In genomic region chr2:137233091-137233490, GRCh38 we compare ENCODE assay signal across 29 cellular contexts.
"Had no signal": no experiment of that assay in that cellular context is flagged by ENCODE, and none has a peak within 500 bp of the region (broad histone marks: within the 10 kb centered on the region; RNA-seq: fewer than 3 reads in every experiment).

No MANE protein-coding gene starts in this region.

- H3K27ac ChIP-seq: stomach, suprapubic skin, testis, thoracic aorta, thyroid gland, tibial artery, tibial nerve, transverse colon, upper lobe of left lung, upper lobe of right lung, uterus, vagina had no signal

- H3K4me1 Mint-ChIP-seq: stimulated activated effector memory CD8-positive, alpha-beta T cell treated with anti-CD3 and anti-CD28 coated beads, Interleukin-12 subunit alpha, Interleukin-12 subunit beta, amount 100 ng/mL, for 72 hours; stimulated activated memory B cell treated with anti-CD40 and anti-IgM and Interleukin-4, amounts not matched to agents 10 μg/mL and 1 μg/mL and 100 μg/mL, for 72 hours; stimulated activated naive B cell treated with anti-CD40 and anti-IgM and Interleukin-4, amounts not matched to agents 10 μg/mL and 1 μg/mL and 100 μg/mL, for 72 hours; stimulated activated naive CD8-positive, alpha-beta T cell treated with anti-CD3 and anti-CD28 coated beads, Interleukin-15, amount 100 ng/mL, for 72 hours had no signal

- H3K4me3 ChIP-seq: stomach, suprapubic skin, testis, thoracic aorta, thyroid gland, tibial artery, tibial nerve, transverse colon, upper lobe of left lung, upper lobe of right lung, uterus, vagina had no signal

- H3K27ac Mint-ChIP-seq: stimulated activated effector memory CD8-positive, alpha-beta T cell treated with anti-CD3 and anti-CD28 coated beads, Interleukin-12 subunit alpha, Interleukin-12 subunit beta, amount 100 ng/mL, for 72 hours; stimulated activated memory B cell treated with anti-CD40 and anti-IgM and Interleukin-4, amounts not matched to agents 10 μg/mL and 1 μg/mL and 100 μg/mL, for 72 hours; stimulated activated naive B cell treated with anti-CD40 and anti-IgM and Interleukin-4, amounts not matched to agents 10 μg/mL and 1 μg/mL and 100 μg/mL, for 72 hours; stimulated activated naive CD8-positive, alpha-beta T cell treated with anti-CD3 and anti-CD28 coated beads, Interleukin-15, amount 100 ng/mL, for 72 hours; stimulated activated naive CD8-positive, alpha-beta T cell treated with anti-CD3 and anti-CD28 coated beads, Interleukin-15, Interleukin-2, amounts not matched to agents 100 ng/mL and 50 ng/mL, for 24 hours; type B pancreatic cell had no signal

- H3K4me1 ChIP-seq: stomach, suprapubic skin, testis, thyroid gland, tibial nerve, transverse colon, upper lobe of left lung, upper lobe of right lung, uterus, vagina had no signal

- FAIRE-seq: urothelium cell line had no signal

- DNase-seq: stimulated activated CD4-positive, alpha-beta T cell treated with anti-CD3 and anti-CD28 coated beads, Interleukin-2, amount 100 ng/mL, for 48 hours; stimulated activated CD4-positive, alpha-beta T cell treated with anti-CD3 and anti-CD28 coated beads, Interleukin-4, amount 100 ng/mL, for 1 hour; stimulated activated CD4-positive, alpha-beta T cell treated with anti-CD3 and anti-CD28 coated beads, Interleukin-4, amount 100 ng/mL, for 24 hours; stimulated activated CD4-positive, alpha-beta T cell treated with anti-CD3 and anti-CD28 coated beads, Interleukin-4, amount 100 ng/mL, for 4 hours; stimulated activated CD8-positive, alpha-beta memory T cell treated with anti-CD3 and anti-CD28 coated beads, Interleukin-4, amount 100 ng/mL, for 48 hours; stimulated activated naive B cell treated with anti-CD40 and anti-IgM and Interleukin-4, amounts not matched to agents 10 μg/mL and 1 μg/mL and 100 μg/mL, for 72 hours; stimulated activated naive CD4-positive, alpha-beta T cell; stimulated activated naive CD4-positive, alpha-beta T cell treated with Interleukin-2 at 50 U/mL for 16 hours; stimulated activated naive CD8-positive, alpha-beta T cell treated with anti-CD3 and anti-CD28 coated beads, Interleukin-15, amount 100 ng/mL, for 72 hours; stimulated activated naive CD8-positive, alpha-beta T cell treated with anti-CD3 and anti-CD28 coated beads, Interleukin-15, Interleukin-2, amounts not matched to agents 100 U/mL and 50 U/mL, for 24 hours; stomach; substantia nigra; testis; thyroid gland; tibial artery; transverse colon; trophoblast cell; upper lobe of left lung; upper lobe of right lung; uterus had no signal

- H3K4me3 Mint-ChIP-seq: stimulated activated effector memory CD8-positive, alpha-beta T cell treated with anti-CD3 and anti-CD28 coated beads, Interleukin-12 subunit alpha, Interleukin-12 subunit beta, amount 100 ng/mL, for 72 hours; stimulated activated memory B cell treated with anti-CD40 and anti-IgM and Interleukin-4, amounts not matched to agents 10 μg/mL and 1 μg/mL and 100 μg/mL, for 72 hours; stimulated activated naive B cell treated with anti-CD40 and anti-IgM and Interleukin-4, amounts not matched to agents 10 μg/mL and 1 μg/mL and 100 μg/mL, for 72 hours; stimulated activated naive CD8-positive, alpha-beta T cell treated with anti-CD3 and anti-CD28 coated beads, Interleukin-15, amount 100 ng/mL, for 72 hours; stimulated activated naive CD8-positive, alpha-beta T cell treated with anti-CD3 and anti-CD28 coated beads, Interleukin-15, Interleukin-2, amounts not matched to agents 100 ng/mL and 50 ng/mL, for 24 hours; type B pancreatic cell had no signal

- H3K36me3 Mint-ChIP-seq: stimulated activated effector memory CD8-positive, alpha-beta T cell treated with anti-CD3 and anti-CD28 coated beads, Interleukin-12 subunit alpha, Interleukin-12 subunit beta, amount 100 ng/mL, for 72 hours; stimulated activated memory B cell treated with anti-CD40 and anti-IgM and Interleukin-4, amounts not matched to agents 10 μg/mL and 1 μg/mL and 100 μg/mL, for 72 hours; stimulated activated naive B cell treated with anti-CD40 and anti-IgM and Interleukin-4, amounts not matched to agents 10 μg/mL and 1 μg/mL and 100 μg/mL, for 72 hours; type B pancreatic cell had no signal

- H3K27me3 ChIP-seq: stomach, suprapubic skin, testis, thyroid gland, tibial artery, tibial nerve, transverse colon, upper lobe of left lung, upper lobe of right lung, uterus, vagina had no signal

- H3K27me3 Mint-ChIP-seq: stimulated activated memory B cell treated with anti-CD40 and anti-IgM and Interleukin-4, amounts not matched to agents 10 μg/mL and 1 μg/mL and 100 μg/mL, for 72 hours; stimulated activated naive B cell treated with anti-CD40 and anti-IgM and Interleukin-4, amounts not matched to agents 10 μg/mL and 1 μg/mL and 100 μg/mL, for 72 hours; stimulated activated naive CD8-positive, alpha-beta T cell treated with anti-CD3 and anti-CD28 coated beads, Interleukin-15, amount 100 ng/mL, for 72 hours; stimulated activated naive CD8-positive, alpha-beta T cell treated with anti-CD3 and anti-CD28 coated beads, Interleukin-15, Interleukin-2, amounts not matched to agents 100 ng/mL and 50 ng/mL, for 24 hours had no signal

- H3K9me3 ChIP-seq: stomach, suprapubic skin, testis, thoracic aorta, thyroid gland, tibial artery, tibial nerve, transverse colon, upper lobe of left lung, upper lobe of right lung, uterus, vagina had no signal

- ATAC-seq: stimulated activated effector memory CD8-positive, alpha-beta T cell treated with anti-CD3 and anti-CD28 coated beads, Interleukin-12 subunit alpha, Interleukin-12 subunit beta, amount 100 ng/mL, for 72 hours; stimulated activated memory B cell treated with anti-CD40 and anti-IgM and Interleukin-4, amounts not matched to agents 10 μg/mL and 1 μg/mL and 100 μg/mL, for 72 hours; stimulated activated naive B cell treated with anti-CD40 and anti-IgM and Interleukin-4, amounts not matched to agents 10 μg/mL and 1 μg/mL and 100 μg/mL, for 72 hours; stimulated activated naive CD8-positive, alpha-beta T cell treated with anti-CD3 and anti-CD28 coated beads, Interleukin-15, amount 100 ng/mL, for 72 hours; stimulated activated naive CD8-positive, alpha-beta T cell treated with anti-CD3 and anti-CD28 coated beads, Interleukin-15, Interleukin-2, amounts not matched to agents 100 U/mL and 50 U/mL, for 24 hours; upper lobe of right lung had no signal

- H3K36me3 ChIP-seq: stomach, suprapubic skin, thoracic aorta, thyroid gland, tibial artery, tibial nerve, transverse colon, upper lobe of left lung, upper lobe of right lung, uterus, vagina had no signal

- H3K9me3 Mint-ChIP-seq: stimulated activated naive B cell treated with anti-CD40 and anti-IgM and Interleukin-4, amounts not matched to agents 10 μg/mL and 1 μg/mL and 100 μg/mL, for 72 hours; stimulated activated naive CD8-positive, alpha-beta T cell treated with anti-CD3 and anti-CD28 coated beads, Interleukin-15, amount 100 ng/mL, for 72 hours; stimulated activated naive CD8-positive, alpha-beta T cell treated with anti-CD3 and anti-CD28 coated beads, Interleukin-15, Interleukin-2, amounts not matched to agents 100 ng/mL and 50 ng/mL, for 24 hours had no signal
